Comparison of ENCODE assay signal across 14 cellular contexts in genomic region chr12:56336361-56337167, GRCh38.
DNase-seq lines count a peak whose midpoint lies in the region; ATAC-seq and TF ChIP-seq lines count a peak whose summit lies in the region.
"Had no signal": no experiment of that assay in that cellular context is flagged by ENCODE, and none has a peak within 500 bp of the region (broad histone marks: within the 10 kb centered on the region; RNA-seq: fewer than 3 reads in every experiment).

No MANE protein-coding gene starts in this region.

- peak; percentile 58 for DNase-seq in Ammon's horn (ENCODE audit: low spot score)
- DNase-seq in GM12865 (ENCODE audit: low read depth): peak; percentile 45
- DNase-seq in effector memory CD8-positive, alpha-beta T cell: no peak
- DNase-seq in NCI-H82 treated with DMSO at 0.1 percent for 48 hours (lab: John Stamatoyannopoulos, UW; ENCODE audit: unreplicated experiment): no peak
- DNase-seq in RPMI8226: no peak
- DNase-seq: AML-193; erythroblast; IMR-90; NCI-H2171 treated with DMSO at 0.1 percent for 48 hours; SJCRH30; stimulated activated CD4-positive, alpha-beta T cell treated with anti-CD3 and anti-CD28 coated beads, Interleukin-12 subunit alpha, Interleukin-12 subunit beta, amount 100 ng/mL, for 4 hours had no signal

- H3K4me3 ChIP-seq in GM12865 (ENCODE audit: low read depth, low read length) (no peak overlapping the region), OCI-LY3 (ENCODE audit: low read length) (0 out of 2 replicates have a peak overlapping the region, but pooled peaks have one; percentile 18)
- H3K4me3 ChIP-seq: SJCRH30 had no signal

- peak overlapping the region; percentile 86 for H2AFZ ChIP-seq in OCI-LY3 (ENCODE audit: low read depth, low read length)

- ATAC-seq in effector memory CD8-positive, alpha-beta T cell (replicated peaks): no peak
- ATAC-seq in HG03378 (IDR thresholded peaks at IDR 0.05; ENCODE audit: unreplicated experiment) (no peak), HG02798 (IDR thresholded peaks at IDR 0.05; ENCODE audit: poor library complexity, unreplicated experiment) (no peak)

- H3K27me3 Mint-ChIP-seq in effector memory CD8-positive, alpha-beta T cell: no peaks in the 10 kb centered on the region

- H3K27ac Mint-ChIP-seq in effector memory CD8-positive, alpha-beta T cell: peak overlapping the region; percentile 41 to 95

- H3K9ac ChIP-seq in OCI-LY3 (ENCODE audit: low read length): peak overlapping the region; percentile 6; the same call in 1 of the 2 replicates

- H3K27me3 ChIP-seq in OCI-LY3 (ENCODE audit: low read depth, low read length): no peaks in the 10 kb centered on the region
- H3K27me3 ChIP-seq: SJCRH30 had no signal

- H3K4me3 Mint-ChIP-seq in effector memory CD8-positive, alpha-beta T cell: no peak overlapping the region

- H3K36me3 Mint-ChIP-seq in effector memory CD8-positive, alpha-beta T cell (ENCODE audit: insufficient read depth): peaks cover 26% of the 10 kb centered on the region

- no peaks in the 10 kb centered on the region for H3K9me3 Mint-ChIP-seq in effector memory CD8-positive, alpha-beta T cell

- H3K9me3 ChIP-seq in OCI-LY3 (ENCODE audit: insufficient read depth, low read length): no peaks in the 10 kb centered on the region
- H3K9me3 ChIP-seq: SJCRH30 had no signal

- peak overlapping the region; percentile 51 for H3K27ac ChIP-seq in OCI-LY3 (ENCODE audit: low read length)
- H3K27ac ChIP-seq: SJCRH30 had no signal

- peaks cover 44% of the 10 kb centered on the region for H3K4me1 ChIP-seq in OCI-LY3 (ENCODE audit: low read length)

- H4K20me1 ChIP-seq in OCI-LY3 (ENCODE audit: insufficient read depth, low read length): no peaks in the 10 kb centered on the region

- H3K4me2 ChIP-seq in OCI-LY3 (ENCODE audit: low read length): peak overlapping the region; percentile 51

- H3K79me2 ChIP-seq in OCI-LY3 (ENCODE audit: low read length): peaks cover 11% of the 10 kb centered on the region

- peaks cover 25 to 32% of the 10 kb centered on the region in 2 donors for H3K4me1 Mint-ChIP-seq in effector memory CD8-positive, alpha-beta T cell (ENCODE audit: low read depth in 2 of 2)

- TF ChIP-seq CTCF in GM12865 (IDR thresholded peaks at IDR 0.05; ENCODE audit: insufficient read depth, low read depth, low read length, missing control alignments) (no peak), OCI-LY3 (IDR thresholded peaks at IDR 0.05; ENCODE audit: low read depth, low read length) (no peak)

- H3K36me3 ChIP-seq in OCI-LY3 (replicated peaks; ENCODE audit: low read depth, low read length): no peaks in the 10 kb centered on the region
- H3K36me3 ChIP-seq: SJCRH30 had no signal

Comparison
In these comparisons a context has a peak if more than half of its experiments do, and no peak if none do; other contexts are left out.
1. DNase-seq: peak in Ammon's horn (single experiment) and GM12865 (single experiment); none in effector memory CD8-positive, alpha-beta T cell (0 of 3), NCI-H82 treated with DMSO at 0.1 percent for 48 hours (single experiment) and RPMI8226 (single experiment).